19 cellular contexts compared by ENCODE assay signal in genomic region chr7:91128574-91129348, GRCh38.
A peak's percentile ranks its signal among the peaks of the same experiment; 100 is the strongest.
DNase-seq lines count a peak whose midpoint lies in the region; ATAC-seq, FAIRE-seq and TF ChIP-seq lines count a peak whose summit lies in the region.
"Had no signal": no experiment of that assay in that cellular context is flagged by ENCODE, and none has a peak within 500 bp of the region (broad histone marks: within the 10 kb centered on the region; RNA-seq: fewer than 3 reads in every experiment).

No MANE protein-coding gene starts in this region.

- H3K4me1 Mint-ChIP-seq in stimulated activated memory B cell treated with anti-CD40 and anti-IgM and Interleukin-4, amounts not matched to agents 10 μg/mL and 1 μg/mL and 100 μg/mL, for 72 hours, result peaks cover 7% of the 10 kb centered on the region
- no peaks in the 10 kb centered on the region for H3K4me1 Mint-ChIP-seq in T-cell
- H3K4me1 Mint-ChIP-seq: activated CD4-positive, alpha-beta memory T cell treated with anti-CD3 and anti-CD28 coated beads, Interleukin-2, amount 10 ng/mL, durations not matched to agents 7 days and 5 days had no signal

- ATAC-seq in stimulated activated memory B cell treated with anti-CD40 and anti-IgM and Interleukin-4, amounts not matched to agents 10 μg/mL and 1 μg/mL and 100 μg/mL, for 72 hours, result no peak
- ATAC-seq in GM18909 (IDR thresholded peaks at IDR 0.05; ENCODE audit: poor library complexity, unreplicated experiment) (no peak), T-cell (replicated peaks in 1 of 4) (no peak), HG02798 (IDR thresholded peaks at IDR 0.05; ENCODE audit: poor library complexity, unreplicated experiment) (no peak)
- ATAC-seq: SK-N-SH treated with all-trans-retinoic acid at 6 μM for 48 hours had no signal

- H3K9me3 Mint-ChIP-seq in stimulated activated memory B cell treated with anti-CD40 and anti-IgM and Interleukin-4, amounts not matched to agents 10 μg/mL and 1 μg/mL and 100 μg/mL, for 72 hours, result no peaks in the 10 kb centered on the region
- H3K9me3 Mint-ChIP-seq in T-cell, result no peaks in the 10 kb centered on the region
- H3K9me3 Mint-ChIP-seq: activated CD4-positive, alpha-beta memory T cell treated with anti-CD3 and anti-CD28 coated beads, Interleukin-2, amount 10 ng/mL, durations not matched to agents 7 days and 5 days had no signal

- peak overlapping the region; percentile 44 for H3K27ac Mint-ChIP-seq in stimulated activated memory B cell treated with anti-CD40 and anti-IgM and Interleukin-4, amounts not matched to agents 10 μg/mL and 1 μg/mL and 100 μg/mL, for 72 hours
- H3K27ac Mint-ChIP-seq in T-cell, result no peak overlapping the region
- H3K27ac Mint-ChIP-seq: activated CD4-positive, alpha-beta memory T cell treated with anti-CD3 and anti-CD28 coated beads, Interleukin-2, amount 10 ng/mL, durations not matched to agents 7 days and 5 days had no signal

- TF ChIP-seq CTCF in bronchial epithelial cell (IDR thresholded peaks at IDR 0.05; ENCODE audit: insufficient read depth, low read length, severe bottlenecking), result no peak

- H3K36me3 Mint-ChIP-seq in stimulated activated memory B cell treated with anti-CD40 and anti-IgM and Interleukin-4, amounts not matched to agents 10 μg/mL and 1 μg/mL and 100 μg/mL, for 72 hours, result peaks cover 44% of the 10 kb centered on the region
- no peaks in the 10 kb centered on the region for H3K36me3 Mint-ChIP-seq in T-cell

- H3K27me3 ChIP-seq in bronchial epithelial cell (ENCODE audit: control insufficient read depth, insufficient read depth, low read length), result no peaks in the 10 kb centered on the region
- H3K27me3 ChIP-seq: adrenal gland had no signal

- H3K4me3 Mint-ChIP-seq in stimulated activated memory B cell treated with anti-CD40 and anti-IgM and Interleukin-4, amounts not matched to agents 10 μg/mL and 1 μg/mL and 100 μg/mL, for 72 hours, result no peak overlapping the region
- no peak overlapping the region for H3K4me3 Mint-ChIP-seq in T-cell
- H3K4me3 Mint-ChIP-seq: activated CD4-positive, alpha-beta memory T cell treated with anti-CD3 and anti-CD28 coated beads, Interleukin-2, amount 10 ng/mL, durations not matched to agents 7 days and 5 days had no signal

- no peak for FAIRE-seq in bronchial epithelial cell (lab: Jason Lieb, UNC)
- FAIRE-seq: colon had no signal

- H3K36me3 ChIP-seq in bronchial epithelial cell (ENCODE audit: control insufficient read depth, insufficient read depth, low read length), result no peaks in the 10 kb centered on the region
- H3K36me3 ChIP-seq: adrenal gland had no signal

- CTCF ChIA-PET in HEK293T (lab: Yijun Ruan, JAX), result no interaction called here
- CTCF ChIA-PET in T-cell (lab: Charles Lee), result no interaction called here

- POLR2A ChIA-PET in HEK293T (lab: Yijun Ruan, JAX) (no interaction called here), T-cell (lab: Charles Lee) (no interaction called here)

- no peak overlapping the region for H3K4me3 ChIP-seq in bronchial epithelial cell (ENCODE audit: low read depth, low read length)
- H3K4me3 ChIP-seq: adrenal gland, skin epidermis had no signal

- H3K27me3 Mint-ChIP-seq in stimulated activated memory B cell treated with anti-CD40 and anti-IgM and Interleukin-4, amounts not matched to agents 10 μg/mL and 1 μg/mL and 100 μg/mL, for 72 hours, result no peaks in the 10 kb centered on the region
- H3K27me3 Mint-ChIP-seq in T-cell, result peaks cover 0 to 6% of the 10 kb centered on the region in 2 donors
- H3K27me3 Mint-ChIP-seq: activated CD4-positive, alpha-beta memory T cell treated with anti-CD3 and anti-CD28 coated beads, Interleukin-2, amount 10 ng/mL, durations not matched to agents 7 days and 5 days had no signal

- peak; percentile 8 for DNase-seq in HEK293T (ENCODE audit: extremely low spot score)
- DNase-seq in bronchial epithelial cell (ENCODE audit: low read depth), result peak; percentile 10
- DNase-seq in iris pigment epithelial cell (ENCODE audit: low read depth), result peak; percentile 57
- DNase-seq in T-cell, result no peak
- DNase-seq in EL, result no peak
- DNase-seq: activated CD4-positive, alpha-beta memory T cell treated with anti-CD3 and anti-CD28 coated beads, Interleukin-2, amount 10 ng/mL, durations not matched to agents 7 days and 5 days; adrenal gland; KBM-7; NCI-H1417 treated with DMSO at 0.1 percent for 48 hours; NCI-H226; nucleus accumbens; OCI-M1; stimulated activated naive CD4-positive, alpha-beta T cell treated with Interleukin-2 at 50 U/mL for 16 hours had no signal

TF ChIP-seq in HEK293T, 16 proteins besides CTCF, POLR2A, EP300 and RAD21:
- no peak for TF ChIP-seq ELF4 (IDR thresholded peaks at IDR 0.05)

Comparison
In these comparisons a context has a peak if more than half of its experiments do, and no peak if none do; other contexts are left out.
1. DNase-seq: peak in HEK293T (single experiment), bronchial epithelial cell (single experiment) and iris pigment epithelial cell (single experiment); none in T-cell (0 of 34) and EL (single experiment).